In genomic region chr14:26598672-26599131, GRCh38 we compare ENCODE assay signal across 8 cellular contexts. TPM values are rescaled to one million over a fixed set of nuclear protein-coding genes. Genes with fewer than 3 reads are reported as not detected.
DNase-seq lines count a peak whose midpoint lies in the region; ATAC-seq and TF ChIP-seq lines count a peak whose summit lies in the region.

No MANE protein-coding gene starts in this region.

- peaks cover 0 to 6% (median 4%) of the 10 kb centered on the region in 7 donors for H3K4me1 Mint-ChIP-seq in naive thymus-derived CD4-positive, alpha-beta T cell

- POLR2A ChIA-PET in AG04449 (lab: Yijun Ruan, JAX), result no interaction called here
- POLR2A ChIA-PET in naive thymus-derived CD4-positive, alpha-beta T cell (lab: Charles Lee), result no interaction called here

- peak overlapping the region; percentile 74 for H3K4me3 ChIP-seq in AG04449 (ENCODE audit: low read depth, low read length)
- H3K4me3 ChIP-seq in MG63, result peak overlapping the region; percentile 53
- peak overlapping the region; percentile 89 for H3K4me3 ChIP-seq in endocrine pancreas (ENCODE audit: control insufficient read depth, insufficient read depth, low read length)
- H3K4me3 ChIP-seq in naive thymus-derived CD4-positive, alpha-beta T cell (ENCODE audit: low read length), result no peak overlapping the region

- peak overlapping the region; percentile 84 for H3K9ac ChIP-seq in endocrine pancreas (ENCODE audit: control insufficient read depth, insufficient read depth, low read length)

- H3K27me3 ChIP-seq in MG63 (no peaks in the 10 kb centered on the region), endocrine pancreas (ENCODE audit: control insufficient read depth, insufficient read depth, low read length) (no peaks in the 10 kb centered on the region)
- peaks cover 0 to 4% of the 10 kb centered on the region in 2 donors for H3K27me3 ChIP-seq in naive thymus-derived CD4-positive, alpha-beta T cell (ENCODE audit: control insufficient read depth in 2 of 2, insufficient read depth in 2 of 2, low read length in 2 of 2)

- H3K9me3 Mint-ChIP-seq in naive thymus-derived CD4-positive, alpha-beta T cell, result peaks cover 0 to 28% (median 13%) of the 10 kb centered on the region in 11 donors

- H3K36me3 ChIP-seq in MG63, result no peaks in the 10 kb centered on the region
- H3K36me3 ChIP-seq in endocrine pancreas (ENCODE audit: control insufficient read depth, insufficient read depth, low read length), result no peaks in the 10 kb centered on the region
- H3K36me3 ChIP-seq in naive thymus-derived CD4-positive, alpha-beta T cell (ENCODE audit: control insufficient read depth in 2 of 3, insufficient read depth in 3 of 3, low read length in 3 of 3), result no peaks in the 10 kb centered on the region

- H3K27ac ChIP-seq in naive thymus-derived CD4-positive, alpha-beta T cell (ENCODE audit: low read depth, low read length), result no peak overlapping the region

- H3K27ac Mint-ChIP-seq in naive thymus-derived CD4-positive, alpha-beta T cell, result peak overlapping the region in 1 of 9 donors; percentile 29

- H3K27me3 Mint-ChIP-seq in naive thymus-derived CD4-positive, alpha-beta T cell, result peaks cover 28 to 48% (median 43%) of the 10 kb centered on the region in 5 donors

- intact Hi-C loops in naive thymus-derived CD4-positive, alpha-beta T cell (cut with micrococcal nuclease), result no loop called here

- ATAC-seq in naive thymus-derived CD4-positive, alpha-beta T cell, result no peak
- ATAC-seq in HG02938 (IDR thresholded peaks at IDR 0.05; ENCODE audit: unreplicated experiment), result no peak

- peaks cover 0 to 3% (median 0%) of the 10 kb centered on the region in 5 donors for H3K36me3 Mint-ChIP-seq in naive thymus-derived CD4-positive, alpha-beta T cell

- H3K4me1 ChIP-seq in endocrine pancreas (ENCODE audit: control insufficient read depth, insufficient read depth, low read length), result peaks cover 14% of the 10 kb centered on the region
- no peaks in the 10 kb centered on the region for H3K4me1 ChIP-seq in naive thymus-derived CD4-positive, alpha-beta T cell (ENCODE audit: control insufficient read depth in 2 of 2, insufficient read depth in 2 of 2, low read length in 2 of 2)

- CTCF ChIA-PET in AG04449 (lab: Yijun Ruan, JAX), result no interaction called here
- CTCF ChIA-PET in naive thymus-derived CD4-positive, alpha-beta T cell (lab: Charles Lee), result no interaction called here

- no peak for TF ChIP-seq CTCF in AG04449 (IDR thresholded peaks at IDR 0.05; ENCODE audit: insufficient read depth, low read length, missing control alignments)

- no peak for DNase-seq in AG04449 (ENCODE audit: low read depth, low spot score)
- DNase-seq in MG63, result no peak
- no peak for DNase-seq in naive thymus-derived CD4-positive, alpha-beta T cell
- no peak for DNase-seq in activated gamma-delta T cell (lab: John Stamatoyannopoulos, UW)
- no peak for DNase-seq in hepatic stellate cell (ENCODE audit: low spot score)
- no peak for DNase-seq in SW 1271 (lab: John Stamatoyannopoulos, UW)

- peak overlapping the region in 9 of 10 donors; percentile 25 to 61 (median 29) for H3K4me3 Mint-ChIP-seq in naive thymus-derived CD4-positive, alpha-beta T cell

- no peaks in the 10 kb centered on the region for H3K9me3 ChIP-seq in MG63
- no peaks in the 10 kb centered on the region for H3K9me3 ChIP-seq in endocrine pancreas (ENCODE audit: control insufficient read depth, low read length)
- no peaks in the 10 kb centered on the region for H3K9me3 ChIP-seq in naive thymus-derived CD4-positive, alpha-beta T cell (ENCODE audit: control insufficient read depth in 2 of 3, low read length in 3 of 3)

RNA-seq across cellular contexts. Expression of gene NOVA1, which starts 0.9 kb away (rescaled TPM):
- total RNA-seq in MG63 (2014; rRNA removed; shearing (Covaris generic); ENCODE audit: low replicate concordance), result 1.7 TPM in 1 of 2 replicates, not detected in the other
- total RNA-seq in naive thymus-derived CD4-positive, alpha-beta T cell, result under 1 TPM in 2 of 5 experiments, not detected in 3; 0.24 to 0.37 TPM
- polyA plus RNA-seq in naive thymus-derived CD4-positive, alpha-beta T cell, result not detected
